ENCODE assay signal across 9 cellular contexts in the genomic region with DNA sequence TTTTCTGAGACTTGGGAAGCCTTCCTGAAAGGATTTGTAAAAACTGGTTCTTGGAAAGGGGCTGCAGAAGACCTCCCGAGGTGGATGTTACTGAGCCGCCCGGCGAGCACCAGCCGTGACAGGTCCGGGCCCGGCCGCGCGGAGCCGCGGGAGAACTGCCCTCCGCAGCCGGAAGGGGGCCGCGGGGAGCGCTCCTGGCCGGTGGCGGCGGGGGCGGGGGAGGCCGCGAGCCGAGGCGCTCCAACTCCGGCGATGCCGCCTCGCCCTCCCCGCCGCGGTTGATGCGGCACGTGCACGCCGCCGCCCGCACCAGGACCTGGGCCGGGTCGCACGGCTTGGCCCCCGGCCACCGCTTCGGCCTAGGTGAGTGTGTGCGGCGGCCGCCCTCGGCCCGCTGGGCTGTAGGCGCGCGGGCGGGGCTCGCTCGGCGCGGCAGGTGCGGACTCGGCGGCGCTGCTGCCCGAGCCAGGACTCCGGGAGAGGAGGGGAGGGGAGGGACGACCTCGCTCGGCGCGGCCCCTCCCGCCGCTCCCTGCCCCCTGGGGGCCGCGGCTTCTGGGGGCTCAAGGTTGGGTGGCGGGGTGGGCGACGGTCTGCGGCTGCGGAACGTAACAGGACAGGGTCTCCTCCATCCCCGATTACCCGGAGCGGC. TPM values are rescaled to one million over a fixed set of nuclear protein-coding genes. Genes with fewer than 3 reads are reported as not detected.
DNase-seq lines count a peak whose midpoint lies in the region; ATAC-seq, FAIRE-seq and TF ChIP-seq lines count a peak whose summit lies in the region.
"Had no signal": no experiment of that assay in that cellular context is flagged by ENCODE, and none has a peak within 500 bp of the region (broad histone marks: within the 10 kb centered on the region; RNA-seq: fewer than 3 reads in every experiment).

No MANE protein-coding gene starts in this region.

- H3K9me3 ChIP-seq in CD4-positive, alpha-beta T cell (ENCODE audit: control insufficient read depth, low read length) = no peaks in the 10 kb centered on the region
- no peaks in the 10 kb centered on the region for H3K9me3 ChIP-seq in PC-3 (ENCODE audit: low read length)
- H3K9me3 ChIP-seq in suprapubic skin = no peaks in the 10 kb centered on the region

- BruUV-seq in PC-3 (replicated peaks; lab: Mats Ljungman, UMichigan) = no TSS peak

- H3K36me3 ChIP-seq in PC-3 (ENCODE audit: low read depth, low read length) (peaks cover 32% of the 10 kb centered on the region), suprapubic skin (peaks cover 13% of the 10 kb centered on the region)

- no peaks in the 10 kb centered on the region for H3F3A ChIP-seq in PC-3 (ENCODE audit: low read length, unreplicated experiment)

- H3K79me2 ChIP-seq in PC-3 (ENCODE audit: low read length) = peaks cover 66% of the 10 kb centered on the region

- CTCF ChIA-PET in CD4-positive, alpha-beta T cell (lab: Charles Lee) = no interaction called here
- CTCF ChIA-PET in PC-3 (lab: Charles Lee) = no interaction called here

- H3K36me3 Mint-ChIP-seq in CD4-positive, alpha-beta T cell (ENCODE audit: low read depth) = peaks cover 14% of the 10 kb centered on the region
- H3K36me3 Mint-ChIP-seq in natural killer cell treated with Interleukin-12 subunit alpha and Interleukin-12 subunit beta and Interleukin-15 and Interleukin-18, amount 100 ng/mL, for 72 hours = no peaks in the 10 kb centered on the region

- peaks cover 30% of the 10 kb centered on the region for H3K4me1 Mint-ChIP-seq in CD4-positive, alpha-beta T cell (ENCODE audit: low read depth)
- peaks cover 22 to 27% of the 10 kb centered on the region in 2 donors for H3K4me1 Mint-ChIP-seq in natural killer cell treated with Interleukin-12 subunit alpha and Interleukin-12 subunit beta and Interleukin-15 and Interleukin-18, amount 100 ng/mL, for 72 hours (ENCODE audit: low read depth in 2 of 2)

- H3K4me3 Mint-ChIP-seq in CD4-positive, alpha-beta T cell = peak overlapping the region; percentile 90
- H3K4me3 Mint-ChIP-seq in natural killer cell treated with Interleukin-12 subunit alpha and Interleukin-12 subunit beta and Interleukin-15 and Interleukin-18, amount 100 ng/mL, for 72 hours = peak overlapping the region; percentile 90

- H3K9me2 ChIP-seq in PC-3 (replicated peaks; ENCODE audit: low read length) = no peaks in the 10 kb centered on the region

- H3K4me1 ChIP-seq in PC-3 (ENCODE audit: insufficient read depth, low read length) (peaks cover 21% of the 10 kb centered on the region), suprapubic skin (peaks cover 29% of the 10 kb centered on the region)

- peak overlapping the region; percentile 92 for H3K9ac ChIP-seq in PC-3 (ENCODE audit: low read length)

- no peak overlapping the region for H3K27ac ChIP-seq in CD4-positive, alpha-beta T cell (ENCODE audit: low read depth, low read length)
- peak overlapping the region; percentile 72 for H3K27ac ChIP-seq in PC-3 (ENCODE audit: low read length)
- peak overlapping the region; percentile 97 for H3K27ac ChIP-seq in suprapubic skin

- POLR2A ChIA-PET in CD4-positive, alpha-beta T cell (lab: Charles Lee) = no interaction called here
- POLR2A ChIA-PET in PC-3 (lab: Charles Lee; ENCODE audit: unreplicated experiment) = interaction anchor here (0.6 kb wide), 1 partner anchor 243 kb away, joined by 5 read pairs; no protein-coding TSS in a partner anchor

- ATAC-seq in CD4-positive, alpha-beta T cell (ENCODE audit: poor library complexity) = peak; percentile 48
- peak; percentile 64 for ATAC-seq in HG03432 (IDR thresholded peaks at IDR 0.05; ENCODE audit: unreplicated experiment)
- peak; percentile 45 for ATAC-seq in PC-3
- ATAC-seq in natural killer cell treated with Interleukin-12 subunit alpha and Interleukin-12 subunit beta and Interleukin-15 and Interleukin-18, amount 100 ng/mL, for 72 hours = peak; percentile 88 to 92

- DNase-seq in CD4-positive, alpha-beta T cell = peak in 9 of 10 experiments; percentile 15 to 60 (median 37)
- peak; percentile 41 for DNase-seq in GM19239 (ENCODE audit: insufficient read length, low spot score)
- peak; percentile 55 for DNase-seq in PC-3
- peak; percentile 55 for DNase-seq in activated T-helper 9 cell treated with anti-CD3 and anti-CD28 coated beads, Interleukin-2, amount 50 U/mL, for 16 hours (ENCODE audit: low read depth)
- peak; percentile 57 for DNase-seq in fibroblast of the aortic adventitia (ENCODE audit: low read depth)
- peak; percentile 81 for DNase-seq in natural killer cell treated with Interleukin-12 subunit alpha and Interleukin-12 subunit beta and Interleukin-15 and Interleukin-18, amount 100 ng/mL, for 72 hours (ENCODE audit: low spot score)
- DNase-seq in suprapubic skin (ENCODE audit: low spot score in 2 of 2) = peak in 1 of 2 donors; percentile 80

- no peak for TF ChIP-seq POLR2A in suprapubic skin (IDR thresholded peaks at IDR 0.05)

- H3K27me3 Mint-ChIP-seq in CD4-positive, alpha-beta T cell = peaks cover 27% of the 10 kb centered on the region
- peaks cover 10 to 12% of the 10 kb centered on the region in 2 donors for H3K27me3 Mint-ChIP-seq in natural killer cell treated with Interleukin-12 subunit alpha and Interleukin-12 subunit beta and Interleukin-15 and Interleukin-18, amount 100 ng/mL, for 72 hours

- peak; percentile 75 for FAIRE-seq in GM19239 (lab: Jason Lieb, UNC)
- FAIRE-seq: colon had no signal

- TF ChIP-seq EP300 in suprapubic skin (IDR thresholded peaks at IDR 0.05) = no peak

- H4K20me1 ChIP-seq in PC-3 (ENCODE audit: low read length) = peaks cover 15% of the 10 kb centered on the region; the same call in 1 of the 2 replicates

- no peaks in the 10 kb centered on the region for H3K9me3 Mint-ChIP-seq in CD4-positive, alpha-beta T cell
- H3K9me3 Mint-ChIP-seq in natural killer cell treated with Interleukin-12 subunit alpha and Interleukin-12 subunit beta and Interleukin-15 and Interleukin-18, amount 100 ng/mL, for 72 hours = no peaks in the 10 kb centered on the region

- peaks cover 4% of the 10 kb centered on the region for H3K27me3 ChIP-seq in CD4-positive, alpha-beta T cell (ENCODE audit: control insufficient read depth, insufficient read depth, low read length)
- H3K27me3 ChIP-seq in PC-3 (ENCODE audit: low read length) (no peaks in the 10 kb centered on the region), suprapubic skin (no peaks in the 10 kb centered on the region)

- peak overlapping the region; percentile 84 for H3K27ac Mint-ChIP-seq in CD4-positive, alpha-beta T cell
- H3K27ac Mint-ChIP-seq in natural killer cell treated with Interleukin-12 subunit alpha and Interleukin-12 subunit beta and Interleukin-15 and Interleukin-18, amount 100 ng/mL, for 72 hours = no peak overlapping the region

- intact Hi-C loops in CD4-positive, alpha-beta T cell (cut with DNase I, micrococcal nuclease) = loop anchor here (5.0 to 10.0 kb wide), 4 partner anchors 259 to 1317 kb away; partner anchors contain the start of genes ANKRD50 (in 1 of the 2), BBS12 (in 1 of the 2) and NUDT6 (in 1 of the 2)
- intact Hi-C loops in PC-3 (cut with micrococcal nuclease) = loop anchor here (2.0 to 5.0 kb wide), 3 partner anchors 167 to 715 kb away; no protein-coding TSS in a partner anchor

- H3K4me2 ChIP-seq in PC-3 (ENCODE audit: low read length) = peak overlapping the region; percentile 86

- peak overlapping the region; percentile 79 for H2AFZ ChIP-seq in PC-3 (ENCODE audit: low read length)

- peak; percentile 21 for TF ChIP-seq CTCF in CD4-positive, alpha-beta T cell (IDR thresholded peaks at IDR 0.05)
- TF ChIP-seq CTCF in PC-3 (conservative IDR thresholded peaks at IDR 0.05; ENCODE audit: low read depth, low read length) (peak; percentile 27; the same call in 1 of the 2 replicates), fibroblast of the aortic adventitia (IDR thresholded peaks at IDR 0.05; ENCODE audit: insufficient read depth, low read length) (peak; percentile 49), suprapubic skin (IDR thresholded peaks at IDR 0.05) (peak; percentile 12 to 80)

- no CpG with 5 or more reads among the region's 81 CpGs for WGBS in suprapubic skin

- H3K4me3 ChIP-seq in PC-3 (ENCODE audit: low read length) (peak overlapping the region; percentile 83), fibroblast of the aortic adventitia (ENCODE audit: low read depth, low read length) (peak overlapping the region; percentile 69), suprapubic skin (peak overlapping the region; percentile 92)

RNA-seq across cellular contexts. Expression of gene SPRY1, which starts 1.7 kb away (rescaled TPM):
- total RNA-seq in CD4-positive, alpha-beta T cell = 10 to 100 TPM; 19.6 to 20.3 TPM
- total RNA-seq in PC-3 (2014; rRNA removed) = 26.4 and 30.6 TPM in 2 replicates
- 33.0 and 44.2 TPM in 2 replicates for total RNA-seq in fibroblast of the aortic adventitia (ENCODE audit: low replicate concordance)
- 1 to 10 TPM; 1.7 to 4.2 TPM for total RNA-seq in natural killer cell treated with Interleukin-12 subunit alpha and Interleukin-12 subunit beta and Interleukin-15 and Interleukin-18, amount 100 ng/mL, for 72 hours
- total RNA-seq in suprapubic skin = 100 to 1,000 TPM; 113 to 381 (median 206) TPM
